2 cellular contexts compared by ENCODE assay signal in genomic region chr2:239392688-239393400, GRCh38.
TF ChIP-seq lines count a peak whose summit lies in the region.

No MANE protein-coding gene starts in this region.

TF ChIP-seq in HepG2, 621 proteins besides CTCF, POLR2A, EP300 and RAD21:
- TF ChIP-seq MLXIP (CRISPR knock-in tag; IDR thresholded peaks at IDR 0.05; ENCODE audit: borderline replicate concordance), result no peak
- TF ChIP-seq ZNF34 (CRISPR knock-in tag; IDR thresholded peaks at IDR 0.05; ENCODE audit: borderline replicate concordance), result no peak
- TF ChIP-seq FOXP4 (CRISPR knock-in tag; IDR thresholded peaks at IDR 0.05), result no peak
- TF ChIP-seq ZFAT (CRISPR knock-in tag; conservative IDR thresholded peaks at IDR 0.05), result no peak
- TF ChIP-seq ZBTB14 (CRISPR knock-in tag; IDR thresholded peaks at IDR 0.05), result no peak
- no peak for TF ChIP-seq ZNF652 (CRISPR knock-in tag; IDR thresholded peaks at IDR 0.05; ENCODE audit: borderline replicate concordance, low read depth)
- no peak for TF ChIP-seq EED (CRISPR knock-in tag; IDR thresholded peaks at IDR 0.05)
- no peak for TF ChIP-seq MYPOP (CRISPR knock-in tag; IDR thresholded peaks at IDR 0.05)
- no peak for TF ChIP-seq MLX (CRISPR knock-in tag; IDR thresholded peaks at IDR 0.05)
- TF ChIP-seq CREB1 (IDR thresholded peaks at IDR 0.05), result no peak
- TF ChIP-seq CREB1 (CRISPR knock-in tag; IDR thresholded peaks at IDR 0.05), result no peak
- no peak for TF ChIP-seq SSRP1 (CRISPR knock-in tag; IDR thresholded peaks at IDR 0.05)
- TF ChIP-seq TFDP2 (CRISPR knock-in tag; IDR thresholded peaks at IDR 0.05), result no peak
- no peak for TF ChIP-seq MZF1 (CRISPR knock-in tag; IDR thresholded peaks at IDR 0.05; ENCODE audit: borderline replicate concordance)
- no peak for TF ChIP-seq ZNF556 (CRISPR knock-in tag; IDR thresholded peaks at IDR 0.05; ENCODE audit: borderline replicate concordance)
- TF ChIP-seq ZNF274 (CRISPR knock-in tag; IDR thresholded peaks at IDR 0.05), result no peak
- no peak for TF ChIP-seq ZFY (CRISPR knock-in tag; IDR thresholded peaks at IDR 0.05)
- no peak for TF ChIP-seq HHEX (CRISPR knock-in tag; IDR thresholded peaks at IDR 0.05)
- no peak for TF ChIP-seq ZNF546 (CRISPR knock-in tag; conservative IDR thresholded peaks at IDR 0.05)
- no peak for TF ChIP-seq ZSCAN20 (CRISPR knock-in tag; IDR thresholded peaks at IDR 0.05; ENCODE audit: borderline replicate concordance)

TF ChIP-seq in K562, 482 proteins besides CTCF, POLR2A, EP300 and RAD21:
- no peak for TF ChIP-seq ZBTB40 (IDR thresholded peaks at IDR 0.05)
- TF ChIP-seq ZBTB40 (CRISPR knock-in tag; IDR thresholded peaks at IDR 0.05), result no peak
- no peak for TF ChIP-seq NCOA1 (IDR thresholded peaks at IDR 0.05; ENCODE audit: low read depth)
- no peak for TF ChIP-seq CBX1 (IDR thresholded peaks at IDR 0.05; ENCODE audit: low read depth)
- TF ChIP-seq YY1 (IDR thresholded peaks at IDR 0.05; ENCODE audit: borderline replicate concordance in 1 of 3, control insufficient read depth in 1 of 3, extremely low read depth in 1 of 3, insufficient read depth in 3 of 3, insufficient read length in 1 of 3, insufficient replicate concordance in 2 of 3, low read depth in 1 of 3, low read length in 2 of 3), result no peak
- peak; percentile 59 for TF ChIP-seq NFIC (IDR thresholded peaks at IDR 0.05)
- no peak for TF ChIP-seq HDAC3 (IDR thresholded peaks at IDR 0.05; ENCODE audit: borderline replicate concordance, partially characterized antibody)
- TF ChIP-seq RBM17 (IDR thresholded peaks at IDR 0.05; ENCODE audit: borderline replicate concordance, low read depth, low read length), result no peak
